9 cellular contexts compared by ENCODE assay signal in genomic region chr10:93073539-93074136, GRCh38. TPM values are rescaled to one million over a fixed set of nuclear protein-coding genes. Genes with fewer than 3 reads are reported as not detected.
DNase-seq lines count a peak whose midpoint lies in the region; ATAC-seq, FAIRE-seq and TF ChIP-seq lines count a peak whose summit lies in the region.
"Had no signal": no experiment of that assay in that cellular context is flagged by ENCODE, and none has a peak within 500 bp of the region (broad histone marks: within the 10 kb centered on the region; RNA-seq: fewer than 3 reads in every experiment).

TSS of gene CYP26A1 (plus strand) at chr10:93073893. CDS start at chr10:93073935, 42 bp downstream.

- H3K27me3 ChIP-seq in iPS DF 6.9 (ENCODE audit: control insufficient read depth, insufficient read depth, low read length), result peaks cover 71% of the 10 kb centered on the region

- H3K9me3 Mint-ChIP-seq in stimulated activated naive B cell treated with anti-CD40 and anti-IgM and Interleukin-4, amounts not matched to agents 10 μg/mL and 1 μg/mL and 100 μg/mL, for 72 hours, result no peaks in the 10 kb centered on the region

- peak within 1 kb of the TSS; percentile 84 to 88 for H3K4me3 Mint-ChIP-seq in stimulated activated naive B cell treated with anti-CD40 and anti-IgM and Interleukin-4, amounts not matched to agents 10 μg/mL and 1 μg/mL and 100 μg/mL, for 72 hours

- FAIRE-seq in GM12891 (lab: Jason Lieb, UNC), result no peak

- H3K9me3 ChIP-seq in iPS DF 6.9 (ENCODE audit: control insufficient read depth, insufficient read depth, low read length), result no peaks in the 10 kb centered on the region

- no peak for TF ChIP-seq POLR2A in GM12891 (IDR thresholded peaks at IDR 0.05; ENCODE audit: low read depth, low read length)

- peaks cover 58 to 71% of the 10 kb centered on the region in 2 donors for H3K27me3 Mint-ChIP-seq in stimulated activated naive B cell treated with anti-CD40 and anti-IgM and Interleukin-4, amounts not matched to agents 10 μg/mL and 1 μg/mL and 100 μg/mL, for 72 hours

- WGBS in iPS DF 6.9 (ENCODE audit: insufficient coverage, insufficient read length), result no CpG with 5 or more reads among the region's 51 CpGs

- H3K27ac Mint-ChIP-seq in stimulated activated naive B cell treated with anti-CD40 and anti-IgM and Interleukin-4, amounts not matched to agents 10 μg/mL and 1 μg/mL and 100 μg/mL, for 72 hours, result peak within 1 kb of the TSS; percentile 95

- H3K4me3 ChIP-seq in iPS DF 6.9 (ENCODE audit: low read length), result peak within 1 kb of the TSS; percentile 38; the same call in 1 of the 2 replicates

- H3K27ac ChIP-seq in VCaP, result no peak within 1 kb of the TSS
- no peak within 1 kb of the TSS for H3K27ac ChIP-seq in iPS DF 6.9 (ENCODE audit: low read length)

- H3K36me3 Mint-ChIP-seq in stimulated activated naive B cell treated with anti-CD40 and anti-IgM and Interleukin-4, amounts not matched to agents 10 μg/mL and 1 μg/mL and 100 μg/mL, for 72 hours, result peaks cover 0 to 4% of the 10 kb centered on the region in 2 donors

- H3K36me3 ChIP-seq in iPS DF 6.9 (ENCODE audit: control insufficient read depth, insufficient read depth, low read length), result no peaks in the 10 kb centered on the region

- peaks cover 30 to 62% of the 10 kb centered on the region in 2 donors for H3K4me1 Mint-ChIP-seq in stimulated activated naive B cell treated with anti-CD40 and anti-IgM and Interleukin-4, amounts not matched to agents 10 μg/mL and 1 μg/mL and 100 μg/mL, for 72 hours

- TF ChIP-seq CTCF in VCaP (conservative IDR thresholded peaks at IDR 0.05), result 0 out of 2 replicates have a peak, but pooled peaks have one; percentile 25

- peak; percentile 71 to 80 for ATAC-seq in stimulated activated naive B cell treated with anti-CD40 and anti-IgM and Interleukin-4, amounts not matched to agents 10 μg/mL and 1 μg/mL and 100 μg/mL, for 72 hours (replicated peaks)
- ATAC-seq in GM18502 (IDR thresholded peaks at IDR 0.05; ENCODE audit: poor library complexity, unreplicated experiment) (no peak), GM21360 (IDR thresholded peaks at IDR 0.05; ENCODE audit: unreplicated experiment) (no peak)

- H3K4me1 ChIP-seq in iPS DF 6.9 (ENCODE audit: control insufficient read depth, insufficient read depth, low read length), result peaks cover 16% of the 10 kb centered on the region

- DNase-seq in NCI-H1417 (lab: John Stamatoyannopoulos, UW) (peak in 2 of 3 experiments; percentile 74 to 77), NCI-H1417 treated with DMSO at 0.1 percent for 48 hours (lab: John Stamatoyannopoulos, UW) (no peak), iPS DF 6.9 (ENCODE audit: low read depth, low spot score) (no peak), GM12891 (ENCODE audit: insufficient read length, low spot score) (no peak)
- DNase-seq in stimulated activated naive B cell treated with anti-CD40 and anti-IgM and Interleukin-4, amounts not matched to agents 10 μg/mL and 1 μg/mL and 100 μg/mL, for 72 hours, result peak; percentile 64
- DNase-seq: NCI-H774 had no signal

TF ChIP-seq in GM12891, 5 proteins besides CTCF, POLR2A, EP300 and RAD21:
- TF ChIP-seq POU2F2 (IDR thresholded peaks at IDR 0.05; ENCODE audit: low read depth, low read length), result no peak
- TF ChIP-seq SPI1 (IDR thresholded peaks at IDR 0.05; ENCODE audit: low read depth, low read length), result no peak
- no peak for TF ChIP-seq POLR2AphosphoS5 (IDR thresholded peaks at IDR 0.05; ENCODE audit: low read depth, low read length)
- TF ChIP-seq TAF1 (IDR thresholded peaks at IDR 0.05; ENCODE audit: low read depth, low read length), result no peak
- no peak for TF ChIP-seq PAX5 (IDR thresholded peaks at IDR 0.05; ENCODE audit: insufficient read depth, low read length, severe bottlenecking)

RNA-seq across cellular contexts. Expression of gene CYP26A1, which starts in this region (rescaled TPM):
- polyA plus RNA-seq in GM12891 (2012; ENCODE audit: low read depth, missing spikeins), result 0.08 TPM

Comparison
In these comparisons a context has a peak if more than half of its experiments do, and no peak if none do; other contexts are left out.
1. DNase-seq: peak in NCI-H1417 (2 of 3) and stimulated activated naive B cell treated with anti-CD40 and anti-IgM and Interleukin-4, amounts not matched to agents 10 μg/mL and 1 μg/mL and 100 μg/mL, for 72 hours (single experiment); none in NCI-H1417 treated with DMSO at 0.1 percent for 48 hours (single experiment), iPS DF 6.9 (single experiment) and GM12891 (single experiment).
2. ATAC-seq: peak in stimulated activated naive B cell treated with anti-CD40 and anti-IgM and Interleukin-4, amounts not matched to agents 10 μg/mL and 1 μg/mL and 100 μg/mL, for 72 hours (2 of 2); none in GM18502 (single experiment) and GM21360 (single experiment).